In the genomic region with DNA sequence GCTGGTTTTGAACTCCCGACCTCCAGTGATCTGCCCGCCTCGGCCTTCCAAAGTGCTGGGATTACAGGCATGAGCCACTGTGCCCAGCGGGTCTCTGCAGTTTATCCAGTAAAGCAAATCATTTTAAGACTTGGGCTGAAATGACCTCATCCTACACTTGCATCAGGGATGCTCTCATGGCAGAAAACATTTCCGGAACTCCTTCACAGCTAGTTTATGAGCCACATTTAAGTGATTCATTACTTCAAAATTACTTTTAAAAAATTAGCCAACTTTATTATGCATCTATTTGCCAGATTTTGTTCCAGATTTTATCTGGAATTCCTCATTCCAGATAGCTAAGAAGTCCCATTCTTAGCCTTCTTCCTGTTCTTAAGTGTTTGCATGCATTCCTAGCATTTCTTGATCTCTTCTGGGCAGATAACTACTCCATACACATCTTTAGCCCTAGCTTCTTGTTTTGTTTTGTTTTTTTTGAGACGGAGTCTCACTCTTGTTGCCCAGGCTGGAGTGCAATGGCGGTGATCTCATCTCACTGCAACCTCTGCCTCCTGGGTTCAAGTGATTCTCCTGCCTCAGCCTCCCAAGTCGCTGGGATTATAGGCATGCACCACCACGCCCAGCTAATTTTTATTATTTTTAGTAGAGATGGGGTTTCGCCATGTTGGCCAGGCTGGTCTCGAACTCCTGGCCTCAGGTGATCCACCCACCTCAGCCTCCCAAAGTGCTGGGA, we compare ENCODE assay signal across 10 cellular contexts. TPM values are rescaled to one million over a fixed set of nuclear protein-coding genes. Genes with fewer than 3 reads are reported as not detected.
DNase-seq lines count a peak whose midpoint lies in the region; ATAC-seq, FAIRE-seq and TF ChIP-seq lines count a peak whose summit lies in the region.
"Not testable (repeated sequence)": the region's sequence is repeated elsewhere in the genome, so short reads cannot be mapped to it uniquely, and the experiment has no call there.
"Had no signal": no experiment of that assay in that cellular context is flagged by ENCODE, and none has a peak within 500 bp of the region (broad histone marks: within the 10 kb centered on the region; RNA-seq: fewer than 3 reads in every experiment).

No MANE protein-coding gene starts in this region.

- 57 to 72% (median 62%) methylated on average over 11 of the region's 11 CpGs for WGBS in heart left ventricle, 4 donors
- WGBS in lung, 2 donors, result 65 to 76% methylated on average over 11 of the region's 11 CpGs
- 42% methylated on average over 11 of the region's 11 CpGs for WGBS in smooth muscle cell (ENCODE audit: low lambda C conversion rate)

- DNase-seq in AG08396 (ENCODE audit: low spot score) (peak; percentile 67), GOT3 (lab: John Stamatoyannopoulos, UW) (peak; percentile 13), PC-3 (peak; percentile 50), astrocyte (ENCODE audit: low read depth) (peak; percentile 97), epithelial cell of esophagus (ENCODE audit: low read depth) (peak; percentile 46)
- DNase-seq in heart left ventricle; lung (ENCODE audit: low spot score); smooth muscle cell (lab: John Stamatoyannopoulos, UW; ENCODE audit: unreplicated experiment): not testable (repeated sequence)

- not testable (repeated sequence) for H3K4me1 ChIP-seq in PC-3 (ENCODE audit: insufficient read depth, low read length); astrocyte (ENCODE audit: insufficient read depth, low read length); heart left ventricle; lung (ENCODE audit: control insufficient read depth in 2 of 2, insufficient read depth in 2 of 2, low read length in 2 of 2); smooth muscle cell (ENCODE audit: low read depth)

- H3K27ac ChIP-seq in PC-3 (ENCODE audit: low read length); astrocyte (ENCODE audit: low read depth, low read length): not testable (repeated sequence)
- peak overlapping the region in 5 of 12 donors; percentile 2 to 25 (median 11) for H3K27ac ChIP-seq in heart left ventricle
- peak overlapping the region; percentile 21 to 22 for H3K27ac ChIP-seq in lung (ENCODE audit: low read depth in 1 of 2, low read length in 1 of 2)
- H3K27ac ChIP-seq in smooth muscle cell (ENCODE audit: low read depth), result peak overlapping the region; percentile 28

- not testable (repeated sequence) for BruUV-seq in PC-3 (replicated peaks; lab: Mats Ljungman, UMichigan)

- peak; percentile 74 for FAIRE-seq in astrocyte (lab: Jason Lieb, UNC)

- H3K36me3 Mint-ChIP-seq in astrocyte (ENCODE audit: low read depth, unreplicated experiment), result not testable (repeated sequence)

- H3K9me2 ChIP-seq in PC-3 (replicated peaks; ENCODE audit: low read length), result not testable (repeated sequence)

- CTCF ChIA-PET in PC-3 (lab: Charles Lee), result interaction anchor here (0.7 to 0.9 kb wide), 2 partner anchors 9 to 25 kb away, joined by 3 to 4 read pairs; a partner anchor contains a TSS

- peaks cover 11% of the 10 kb centered on the region for H3K4me1 Mint-ChIP-seq in astrocyte (ENCODE audit: low read depth, unreplicated experiment)

- H3K27me3 ChIP-seq in PC-3 (ENCODE audit: low read length); astrocyte (ENCODE audit: insufficient read depth, low read length); heart left ventricle; lung (ENCODE audit: control insufficient read depth, insufficient read depth); smooth muscle cell (ENCODE audit: low read depth): not testable (repeated sequence)

- intact Hi-C loops in PC-3 (cut with micrococcal nuclease) (loop anchor here (10.0 kb wide), 1 partner anchor 268 kb away; a partner anchor contains a TSS), heart left ventricle (cut with DNase I) (loop anchor here in 3 of 10 donors (10.0 kb wide), 1 partner anchor 268 kb away; a partner anchor contains a TSS)

- H3K36me3 ChIP-seq in PC-3 (ENCODE audit: low read depth, low read length); astrocyte (ENCODE audit: insufficient read depth, low read length); heart left ventricle; lung (ENCODE audit: control insufficient read depth in 2 of 2, insufficient read depth in 2 of 2, low read length in 2 of 2); smooth muscle cell (ENCODE audit: low read depth): not testable (repeated sequence)

- H3K4me3 ChIP-seq in PC-3 (ENCODE audit: low read length); astrocyte (ENCODE audit: insufficient read depth, low read depth, low read length); epithelial cell of esophagus (ENCODE audit: low read length); heart left ventricle; lung; smooth muscle cell: not testable (repeated sequence)

- H2AFZ ChIP-seq in PC-3 (ENCODE audit: low read length); astrocyte (ENCODE audit: low read depth, low read length); smooth muscle cell (ENCODE audit: low read depth): not testable (repeated sequence)

- not testable (repeated sequence) for H3K4me3 Mint-ChIP-seq in astrocyte (ENCODE audit: unreplicated experiment)

- H3F3A ChIP-seq in PC-3 (ENCODE audit: low read length, unreplicated experiment); smooth muscle cell (ENCODE audit: low read depth): not testable (repeated sequence)

- POLR2A ChIA-PET in PC-3 (lab: Charles Lee; ENCODE audit: unreplicated experiment), result interaction anchor here (0.6 kb wide), 1 partner anchor 11 kb away, joined by 34 read pairs; no protein-coding TSS in a partner anchor

- H3K9ac ChIP-seq in PC-3 (ENCODE audit: low read length); astrocyte (ENCODE audit: low read length); smooth muscle cell (ENCODE audit: low read depth): not testable (repeated sequence)

- TF ChIP-seq CTCF in PC-3 (conservative IDR thresholded peaks at IDR 0.05; ENCODE audit: low read depth, low read length); astrocyte (IDR thresholded peaks at IDR 0.05; ENCODE audit: insufficient read depth, low read depth, low read length); epithelial cell of esophagus (IDR thresholded peaks at IDR 0.05; ENCODE audit: insufficient read depth, low read depth, low read length, missing control alignments); heart left ventricle (IDR thresholded peaks at IDR 0.05); lung (IDR thresholded peaks at IDR 0.05; ENCODE audit: control extremely low read depth, extremely low read depth); smooth muscle cell (IDR thresholded peaks at IDR 0.05; ENCODE audit: borderline replicate concordance, insufficient read depth, poor library complexity, severe bottlenecking): not testable (repeated sequence)

- not testable (repeated sequence) for H3K9me3 ChIP-seq in PC-3 (ENCODE audit: low read length); astrocyte (ENCODE audit: insufficient read depth, low read depth, low read length); heart left ventricle; lung (ENCODE audit: control insufficient read depth in 2 of 2, insufficient read depth in 1 of 2, low read length in 1 of 2); smooth muscle cell (replicated peaks; ENCODE audit: low read depth)

- H3K4me2 ChIP-seq in PC-3 (ENCODE audit: low read length); astrocyte (ENCODE audit: low read length); smooth muscle cell: not testable (repeated sequence)

- H3K79me2 ChIP-seq in PC-3 (ENCODE audit: low read length); astrocyte (ENCODE audit: insufficient read depth, low read length); smooth muscle cell (ENCODE audit: low read depth): not testable (repeated sequence)

- H3K27ac Mint-ChIP-seq in astrocyte (ENCODE audit: unreplicated experiment), result peak overlapping the region; percentile 2

- not testable (repeated sequence) for H3K27me3 Mint-ChIP-seq in astrocyte (ENCODE audit: low read depth, unreplicated experiment)

- TF ChIP-seq POLR2A in heart left ventricle (IDR thresholded peaks at IDR 0.05), result not testable (repeated sequence)

- not testable (repeated sequence) for H4K20me1 ChIP-seq in PC-3 (ENCODE audit: low read length); astrocyte (ENCODE audit: insufficient read depth, low read length); smooth muscle cell (ENCODE audit: low read depth)

- not testable (repeated sequence) for H3K9me3 Mint-ChIP-seq in astrocyte (ENCODE audit: unreplicated experiment)

- ATAC-seq in PC-3 (peak; percentile 58), heart left ventricle (peak in 3 of 4 donors; percentile 42 to 74 (median 56)), lung (ENCODE audit: insufficient read depth, low FRiP score) (peak; percentile 45)

RNA-seq across cellular contexts. Expression of a gene that starts 7.7 kb away (rescaled TPM):
- 38.4 and 39.4 TPM in 2 replicates for total RNA-seq in PC-3 (2014; rRNA removed)
- 57.5 and 57.6 TPM in 2 replicates for total RNA-seq in astrocyte
- total RNA-seq in heart left ventricle, result 10 to 100 TPM; 48.6 to 83.5 (median 66.2) TPM
- 10 to 100 TPM; 21.4 to 27.6 TPM for polyA plus RNA-seq in heart left ventricle
- total RNA-seq in lung, result 10 to 100 TPM; 66.5 to 97.5 TPM
- polyA plus RNA-seq in lung, result 10 to 100 TPM; 23.9 to 29.0 TPM
- 28.2 and 43.8 TPM in 2 replicates for total RNA-seq in smooth muscle cell
- 32.2 and 39.2 TPM in 2 replicates for polyA plus RNA-seq in smooth muscle cell

RNA-seq across cellular contexts. Expression of a gene that starts 24.7 kb away (rescaled TPM):
- 43.9 and 52.1 TPM in 2 replicates for total RNA-seq in PC-3 (2014; rRNA removed)
- total RNA-seq in astrocyte, result 85.8 and 85.9 TPM in 2 replicates
- 10 to 100 TPM; 41.7 to 84.0 (median 53.3) TPM for total RNA-seq in heart left ventricle
- polyA plus RNA-seq in heart left ventricle, result 10 to 100 TPM; 10.6 to 62.4 TPM
- total RNA-seq in lung, result 10 to 100 TPM; 49.5 to 54.6 TPM
- 10 to 100 TPM; 18.1 to 40.6 TPM for polyA plus RNA-seq in lung
- total RNA-seq in smooth muscle cell, result 46.1 and 65.2 TPM in 2 replicates
- 19.4 and 22.2 TPM in 2 replicates for polyA plus RNA-seq in smooth muscle cell

RNA-seq across cellular contexts. Expression of a gene that starts 27.2 kb away (rescaled TPM):
- total RNA-seq in PC-3 (2014; rRNA removed) (91.6 and 98.6 TPM in 2 replicates), astrocyte (29.1 and 29.9 TPM in 2 replicates), heart left ventricle (10 to 100 TPM; 18.0 to 27.4 (median 20.7) TPM), lung (10 to 100 TPM; 11.3 to 31.4 TPM), smooth muscle cell (20.9 and 33.8 TPM in 2 replicates)
- polyA plus RNA-seq in heart left ventricle (10 to 100 TPM; 14.8 to 30.1 TPM), lung (10 to 100 TPM; 22.1 to 23.8 TPM), smooth muscle cell (14.2 and 16.4 TPM in 2 replicates)

RNA-seq across cellular contexts. Expression of a gene that starts 32.9 kb away (rescaled TPM):
- total RNA-seq in PC-3 (2014; rRNA removed) (0.18 TPM in 1 of 2 replicates, not detected in the other), astrocyte (0.39 TPM in 1 of 2 replicates, not detected in the other), heart left ventricle (not detected), lung (1 to 10 TPM in 1 of 2 donors, under 1 TPM in 1; 0.71 to 1.1 TPM), smooth muscle cell (0.36 and 0.99 TPM in 2 replicates)
- polyA plus RNA-seq in heart left ventricle (under 1 TPM in 1 of 2 donors, not detected in 1; 0.12 TPM), lung (under 1 TPM; 0.13 to 0.20 TPM), smooth muscle cell (not detected in 2 replicates)
- total RNA-seq: Calu3, K562 had no signal

RNA-seq across cellular contexts. Expression of a gene that starts 38.8 kb away (rescaled TPM):
- 1,385 and 1,597 TPM in 2 replicates for total RNA-seq in PC-3 (2014; rRNA removed)
- 2,485 and 2,685 TPM in 2 replicates for total RNA-seq in astrocyte
- total RNA-seq in heart left ventricle, result 100 to 1,000 TPM; 355 to 949 (median 613) TPM
- polyA plus RNA-seq in heart left ventricle, result 1,000 to 10,000 TPM in 1 of 2 donors, 100 to 1,000 TPM in 1; 745 to 1,383 TPM
- total RNA-seq in lung, result 1,000 to 10,000 TPM; 1,471 to 1,783 TPM
- polyA plus RNA-seq in lung, result 1,000 to 10,000 TPM; 2,612 to 3,593 TPM
- total RNA-seq in smooth muscle cell, result 2,329 and 2,776 TPM in 2 replicates
- polyA plus RNA-seq in smooth muscle cell, result 4,165 and 4,181 TPM in 2 replicates
